ENCODE assay signal across 26 cellular contexts in genomic region chr10:107085661-107086525, GRCh38.
"Had no signal": no experiment of that assay in that cellular context is flagged by ENCODE, and none has a peak within 500 bp of the region (broad histone marks: within the 10 kb centered on the region; RNA-seq: fewer than 3 reads in every experiment).

No MANE protein-coding gene starts in this region.

- H3K4me3 ChIP-seq: gastrocnemius medialis, heart left ventricle, hepatocyte, lung, pancreas, prostate gland, sigmoid colon, spleen, testis, tibial artery, upper lobe of left lung had no signal

- H3K27ac Mint-ChIP-seq: effector memory CD8-positive, alpha-beta T cell; mesothelial cell of epicardium; naive thymus-derived CD4-positive, alpha-beta T cell; nephron; stimulated activated memory B cell treated with anti-CD40 and anti-IgM and Interleukin-4, amounts not matched to agents 10 μg/mL and 1 μg/mL and 100 μg/mL, for 72 hours had no signal

- H3K27me3 Mint-ChIP-seq: effector memory CD8-positive, alpha-beta T cell; naive thymus-derived CD4-positive, alpha-beta T cell; stimulated activated memory B cell treated with anti-CD40 and anti-IgM and Interleukin-4, amounts not matched to agents 10 μg/mL and 1 μg/mL and 100 μg/mL, for 72 hours had no signal

- ATAC-seq: effector memory CD8-positive, alpha-beta T cell; gastrocnemius medialis; heart left ventricle; left lobe of liver; naive thymus-derived CD4-positive, alpha-beta T cell; pancreas; right cardiac atrium; stimulated activated memory B cell treated with anti-CD40 and anti-IgM and Interleukin-4, amounts not matched to agents 10 μg/mL and 1 μg/mL and 100 μg/mL, for 72 hours; stimulated activated naive CD8-positive, alpha-beta T cell treated with anti-CD3 and anti-CD28 coated beads, Interleukin-15, Interleukin-2, amounts not matched to agents 100 U/mL and 50 U/mL, for 24 hours had no signal

- H3K27me3 ChIP-seq: gastrocnemius medialis, hepatocyte, neutrophil, pancreas, sigmoid colon, spleen, testis, tibial artery, upper lobe of left lung had no signal

- H3K4me1 ChIP-seq: gastrocnemius medialis, heart left ventricle, pancreas, prostate gland, spleen, tibial artery, upper lobe of left lung had no signal

- DNase-seq: cerebellar nuclear complex; cortex of kidney; effector memory CD8-positive, alpha-beta T cell; gastrocnemius medialis; heart left ventricle; kidney; mesenchymal stem cell; naive thymus-derived CD4-positive, alpha-beta T cell; pancreas; right cardiac atrium; sigmoid colon; spleen; stimulated activated CD4-positive, alpha-beta T cell treated with anti-CD3 and anti-CD28 coated beads, Interleukin-4, amount 100 ng/mL, for 4 hours; stimulated activated naive CD8-positive, alpha-beta T cell treated with anti-CD3 and anti-CD28 coated beads, Interleukin-15, Interleukin-2, amounts not matched to agents 100 U/mL and 50 U/mL, for 24 hours; substantia nigra; testis; tibial artery; upper lobe of left lung had no signal

- H3K4me1 Mint-ChIP-seq: mesothelial cell of epicardium; stimulated activated memory B cell treated with anti-CD40 and anti-IgM and Interleukin-4, amounts not matched to agents 10 μg/mL and 1 μg/mL and 100 μg/mL, for 72 hours had no signal

- H3K4me2 ChIP-seq: hepatocyte had no signal

- H2AFZ ChIP-seq: hepatocyte had no signal

- H3K9me3 Mint-ChIP-seq: mesothelial cell of epicardium; stimulated activated memory B cell treated with anti-CD40 and anti-IgM and Interleukin-4, amounts not matched to agents 10 μg/mL and 1 μg/mL and 100 μg/mL, for 72 hours had no signal

- H3K27ac ChIP-seq: gastrocnemius medialis, heart left ventricle, hepatocyte, neutrophil, pancreas, prostate gland, sigmoid colon, spleen, testis, tibial artery, upper lobe of left lung had no signal

- H3K36me3 ChIP-seq: gastrocnemius medialis, heart left ventricle, neutrophil, pancreas, prostate gland, sigmoid colon, spleen, tibial artery, upper lobe of left lung had no signal

- H3K79me2 ChIP-seq: hepatocyte had no signal

- H3K9me3 ChIP-seq: gastrocnemius medialis, heart left ventricle, neutrophil, pancreas, prostate gland, sigmoid colon, spleen, testis, tibial artery, upper lobe of left lung had no signal

- H3K4me3 Mint-ChIP-seq: effector memory CD8-positive, alpha-beta T cell; mesothelial cell of epicardium; naive thymus-derived CD4-positive, alpha-beta T cell; nephron; stimulated activated memory B cell treated with anti-CD40 and anti-IgM and Interleukin-4, amounts not matched to agents 10 μg/mL and 1 μg/mL and 100 μg/mL, for 72 hours had no signal

- H3K36me3 Mint-ChIP-seq: mesothelial cell of epicardium; naive thymus-derived CD4-positive, alpha-beta T cell; stimulated activated memory B cell treated with anti-CD40 and anti-IgM and Interleukin-4, amounts not matched to agents 10 μg/mL and 1 μg/mL and 100 μg/mL, for 72 hours had no signal
